In the genomic region with DNA sequence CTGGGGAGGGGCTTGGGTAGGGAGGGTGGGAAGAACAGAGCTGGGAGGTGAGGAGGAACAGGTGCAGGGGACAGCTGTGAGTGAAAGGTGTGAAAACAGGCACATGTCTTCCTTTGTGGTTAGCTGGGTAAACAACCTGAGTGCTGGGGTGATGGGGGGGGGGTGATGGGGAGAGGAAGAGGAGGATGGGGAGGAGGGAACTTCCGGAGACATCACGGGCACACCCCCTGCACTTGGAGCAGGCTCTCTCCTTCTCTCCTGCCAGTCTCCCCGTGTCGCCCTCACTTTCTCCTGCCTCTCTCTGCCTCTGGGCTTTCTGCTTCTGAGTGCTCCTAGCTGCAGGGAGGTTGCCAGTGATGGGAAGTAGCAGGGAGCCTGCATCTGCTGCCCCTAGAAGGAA, we compare ENCODE assay signal across 10 cellular contexts. TPM values are rescaled to one million over a fixed set of nuclear protein-coding genes. Genes with fewer than 3 reads are reported as not detected.
DNase-seq lines count a peak whose midpoint lies in the region; ATAC-seq and TF ChIP-seq lines count a peak whose summit lies in the region.
"Had no signal": no experiment of that assay in that cellular context is flagged by ENCODE, and none has a peak within 500 bp of the region (broad histone marks: within the 10 kb centered on the region; RNA-seq: fewer than 3 reads in every experiment).

No MANE protein-coding gene starts in this region.

- TF ChIP-seq POLR2A in tibial nerve (IDR thresholded peaks at IDR 0.05) = no peak

- TF ChIP-seq CTCF in tibial nerve (IDR thresholded peaks at IDR 0.05) = no peak

- no peak overlapping the region for H3K4me3 ChIP-seq in tibial nerve

- H3K4me1 ChIP-seq in tibial nerve = peaks cover 0 to 36% (median 20%) of the 10 kb centered on the region in 4 donors

- no peaks in the 10 kb centered on the region for H3K9me3 ChIP-seq in tibial nerve

- peaks cover 93% of the 10 kb centered on the region for H3K4me1 Mint-ChIP-seq in stimulated activated effector memory CD8-positive, alpha-beta T cell treated with anti-CD3 and anti-CD28 coated beads, Interleukin-12 subunit alpha, Interleukin-12 subunit beta, amount 100 ng/mL, for 72 hours

- WGBS in tibial nerve, 2 donors = 29 to 39% methylated on average over 4 of the region's 4 CpGs

- H3K27ac ChIP-seq in tibial nerve = peak overlapping the region in 1 of 4 donors; percentile 26

- no peak for TF ChIP-seq EP300 in tibial nerve (IDR thresholded peaks at IDR 0.05)

- no peak for ATAC-seq in stimulated activated effector memory CD8-positive, alpha-beta T cell treated with anti-CD3 and anti-CD28 coated beads, Interleukin-12 subunit alpha, Interleukin-12 subunit beta, amount 100 ng/mL, for 72 hours
- no peak for ATAC-seq in HG02973 (IDR thresholded peaks at IDR 0.05; ENCODE audit: unreplicated experiment)

- no peaks in the 10 kb centered on the region for H3K27me3 ChIP-seq in tibial nerve

- H3K36me3 Mint-ChIP-seq in stimulated activated effector memory CD8-positive, alpha-beta T cell treated with anti-CD3 and anti-CD28 coated beads, Interleukin-12 subunit alpha, Interleukin-12 subunit beta, amount 100 ng/mL, for 72 hours = peaks cover 52% of the 10 kb centered on the region

- H3K27ac Mint-ChIP-seq in stimulated activated effector memory CD8-positive, alpha-beta T cell treated with anti-CD3 and anti-CD28 coated beads, Interleukin-12 subunit alpha, Interleukin-12 subunit beta, amount 100 ng/mL, for 72 hours = peak overlapping the region; percentile 97

- H3K9me3 Mint-ChIP-seq in stimulated activated effector memory CD8-positive, alpha-beta T cell treated with anti-CD3 and anti-CD28 coated beads, Interleukin-12 subunit alpha, Interleukin-12 subunit beta, amount 100 ng/mL, for 72 hours = no peaks in the 10 kb centered on the region

- peaks cover 0 to 18% (median 0%) of the 10 kb centered on the region in 3 donors for H3K36me3 ChIP-seq in tibial nerve

- peak overlapping the region; percentile 40 for H3K4me3 Mint-ChIP-seq in stimulated activated effector memory CD8-positive, alpha-beta T cell treated with anti-CD3 and anti-CD28 coated beads, Interleukin-12 subunit alpha, Interleukin-12 subunit beta, amount 100 ng/mL, for 72 hours

- DNase-seq in SHP77 (lab: John Stamatoyannopoulos, UW) = peak; percentile 24 to 36
- DNase-seq in SHP77 treated with DMSO at 0.1 percent for 48 hours (lab: John Stamatoyannopoulos, UW) = no peak
- DNase-seq in NCI-H2196 treated with DMSO at 0.1 percent for 48 hours (lab: John Stamatoyannopoulos, UW; ENCODE audit: unreplicated experiment) = peak; percentile 73
- peak; percentile 53 for DNase-seq in activated T-helper 1 cell treated with Interleukin-2 at 50 U/mL for 16 hours (ENCODE audit: low read depth)
- DNase-seq in stimulated activated effector memory CD8-positive, alpha-beta T cell treated with anti-CD3 and anti-CD28 coated beads, Interleukin-12 subunit alpha, Interleukin-12 subunit beta, amount 100 ng/mL, for 72 hours (ENCODE audit: low spot score in 2 of 2) = no peak
- DNase-seq in 8988T = no peak
- no peak for DNase-seq in tibial nerve (ENCODE audit: low spot score in 2 of 2)
- DNase-seq: dermis blood vessel endothelial cell, MV-4-11 had no signal

RNA-seq across cellular contexts. Expression of a gene that starts 8.8 kb away (rescaled TPM):
- not detected for total RNA-seq in tibial nerve
- total RNA-seq: dermis blood vessel endothelial cell had no signal

RNA-seq across cellular contexts. Expression of a gene that starts 33.2 kb away (rescaled TPM):
- total RNA-seq in tibial nerve = 10 to 100 TPM; 15.7 to 36.0 (median 28.5) TPM

Comparison
In these comparisons a context has a peak if more than half of its experiments do, and no peak if none do; other contexts are left out.
1. DNase-seq: peak in SHP77 (2 of 2), NCI-H2196 treated with DMSO at 0.1 percent for 48 hours (single experiment) and activated T-helper 1 cell treated with Interleukin-2 at 50 U/mL for 16 hours (single experiment); none in SHP77 treated with DMSO at 0.1 percent for 48 hours (single experiment), stimulated activated effector memory CD8-positive, alpha-beta T cell treated with anti-CD3 and anti-CD28 coated beads, Interleukin-12 subunit alpha, Interleukin-12 subunit beta, amount 100 ng/mL, for 72 hours (0 of 2), 8988T (single experiment) and tibial nerve (0 of 2).